ENCODE assay signal across 17 cellular contexts in genomic region chr16:66254106-66254505, GRCh38.
DNase-seq lines count a peak whose midpoint lies in the region; ATAC-seq and TF ChIP-seq lines count a peak whose summit lies in the region.
"Had no signal": no experiment of that assay in that cellular context is flagged by ENCODE, and none has a peak within 500 bp of the region (broad histone marks: within the 10 kb centered on the region; RNA-seq: fewer than 3 reads in every experiment).

No MANE protein-coding gene starts in this region.

- no peaks in the 10 kb centered on the region for H3K79me1 ChIP-seq in IMR-90 (ENCODE audit: low read depth in 1 of 2, low read length in 2 of 2)

- dilution Hi-C loops in IMR-90 (cut with HindIII; ENCODE audit: low sequenced_read_pairs, unreplicated experiment) = no loop called here

- no peak overlapping the region for H3K4me3 ChIP-seq in IMR-90 (ENCODE audit: insufficient read depth, low read depth, low read length)
- H3K4me3 ChIP-seq in fibroblast of villous mesenchyme (ENCODE audit: low read depth, low read length) = no peak overlapping the region
- no peak overlapping the region for H3K4me3 ChIP-seq in upper lobe of right lung
- H3K4me3 ChIP-seq in stomach = no peak overlapping the region
- H3K4me3 ChIP-seq: A549, GM12878 had no signal

- peak overlapping the region in 2 of 3 experiments; percentile 34 to 47 for H3K27ac Mint-ChIP-seq in nephron
- H3K27ac Mint-ChIP-seq: CD4-positive, alpha-beta T cell; H9; IgD-negative memory B cell had no signal

- H4K20me1 ChIP-seq in IMR-90 (ENCODE audit: insufficient read depth, low read length) = no peaks in the 10 kb centered on the region

- 0 out of 2 replicates have a peak overlapping the region, but pooled peaks have one; percentile 4 for H2AK5ac ChIP-seq in IMR-90 (ENCODE audit: low read depth, low read length)

- no CpG with 5 or more reads among the region's 2 CpGs for WGBS in IMR-90 (ENCODE audit: extremely low coverage in 2 of 2, insufficient read length in 1 of 2), 2 experiments
- WGBS in stomach, 5 donors = 70 to 89% (median 86%) methylated on average over 2 of the region's 2 CpGs

- in situ Hi-C loops in IMR-90 (cut with MboI; ENCODE audit: low sequenced_read_pairs) = no loop called here

- H3K4me1 ChIP-seq in IMR-90 (ENCODE audit: control insufficient read depth, insufficient read depth, low read length) = peaks cover 6% of the 10 kb centered on the region
- H3K4me1 ChIP-seq in upper lobe of right lung = peaks cover 10% of the 10 kb centered on the region
- peaks cover 5 to 18% (median 11%) of the 10 kb centered on the region in 4 donors for H3K4me1 ChIP-seq in stomach
- H3K4me1 ChIP-seq: A549 had no signal

- no peaks in the 10 kb centered on the region; the same call in 1 of the 2 replicates for H3K9me3 ChIP-seq in IMR-90 (ENCODE audit: control insufficient read depth, insufficient read depth, low read length)
- no peaks in the 10 kb centered on the region for H3K9me3 ChIP-seq in upper lobe of right lung
- H3K9me3 ChIP-seq in stomach = no peaks in the 10 kb centered on the region
- H3K9me3 ChIP-seq: A549 had no signal

- H3K36me3 Mint-ChIP-seq in nephron (ENCODE audit: low read depth) = no peaks in the 10 kb centered on the region
- H3K36me3 Mint-ChIP-seq: IgD-negative memory B cell had no signal

- POLR2A ChIA-PET in IMR-90 (lab: Charles Lee; ENCODE audit: unreplicated experiment) = no interaction called here

- TF ChIP-seq POLR2A in IMR-90 (IDR thresholded peaks at IDR 0.05; ENCODE audit: low read depth, low read length) (no peak), stomach (IDR thresholded peaks at IDR 0.05) (no peak)

- H3K18ac ChIP-seq in IMR-90 (ENCODE audit: low read depth, low read length) = no peak overlapping the region

- H4K91ac ChIP-seq in IMR-90 (ENCODE audit: insufficient read depth, low read depth, low read length) = no peak overlapping the region

- H2BK15ac ChIP-seq in IMR-90 (ENCODE audit: low read depth, low read length) = no peak overlapping the region

- no peak overlapping the region for H3K4me2 ChIP-seq in IMR-90 (ENCODE audit: low read depth, low read length)
- H3K4me2 ChIP-seq: A549 had no signal

- no peak overlapping the region for H3K4me3 Mint-ChIP-seq in nephron
- H3K4me3 Mint-ChIP-seq: CD4-positive, alpha-beta T cell; H9; IgD-negative memory B cell had no signal

- TF ChIP-seq RAD21 in IMR-90 (IDR thresholded peaks at IDR 0.05; ENCODE audit: low read length) = no peak

- no peak overlapping the region for H3K56ac ChIP-seq in IMR-90 (ENCODE audit: extremely low read depth, insufficient read depth, low read length)

- H3K9me3 Mint-ChIP-seq in nephron = peaks cover 3% of the 10 kb centered on the region
- H3K9me3 Mint-ChIP-seq: CD4-positive, alpha-beta T cell; H9 had no signal

- no peak for TF ChIP-seq CTCF in IMR-90 (conservative IDR thresholded peaks at IDR 0.05; ENCODE audit: low read depth, low read length)
- TF ChIP-seq CTCF in fibroblast of villous mesenchyme (IDR thresholded peaks at IDR 0.05; ENCODE audit: insufficient read depth, low read depth, low read length) = no peak
- no peak for TF ChIP-seq CTCF in nephron (IDR thresholded peaks at IDR 0.05; ENCODE audit: unreplicated experiment in 3 of 3)
- no peak for TF ChIP-seq CTCF in upper lobe of right lung (IDR thresholded peaks at IDR 0.05)
- no peak for TF ChIP-seq CTCF in stomach (IDR thresholded peaks at IDR 0.05)

- H3K9me1 ChIP-seq in IMR-90 (ENCODE audit: insufficient read depth, low read length) = 0 out of 2 replicates have a peak, but pooled peaks cover 4% of the 10 kb centered on the region

- no TSS peak for BruUV-seq in IMR-90 (replicated peaks; lab: Mats Ljungman, UMichigan)

- peak overlapping the region; percentile 66 for H3K14ac ChIP-seq in IMR-90 (replicated peaks; ENCODE audit: low read depth, low read length)

- DNase-seq in IMR-90 = no peak
- DNase-seq in fibroblast of villous mesenchyme (ENCODE audit: low read depth) = peak; percentile 31
- peak; percentile 22 for DNase-seq in upper lobe of right lung
- DNase-seq in stomach = no peak
- DNase-seq in NCI-H345 treated with DMSO at 0.1 percent for 48 hours (lab: John Stamatoyannopoulos, UW; ENCODE audit: unreplicated experiment) = no peak
- DNase-seq: AML-193; C1 segment of cervical spinal cord; Calu3; CD4-positive, alpha-beta T cell; DMS79; GOT3; H9 had no signal

- H4K5ac ChIP-seq in IMR-90 (ENCODE audit: low read depth, low read length) = no peak overlapping the region

- 0 out of 2 replicates have a peak overlapping the region, but pooled peaks have one; percentile 10 for H3K4ac ChIP-seq in IMR-90 (ENCODE audit: low read depth, low read length)

- TF ChIP-seq EP300 in stomach (IDR thresholded peaks at IDR 0.05) = no peak

- intact Hi-C loops in IMR-90 (cut with micrococcal nuclease) = no loop called here
- intact Hi-C loops in upper lobe of right lung (cut with DNase I) = no loop called here
- intact Hi-C loops in stomach (cut with DNase I; ENCODE audit: low total_unique reads) = no loop called here

- no peak overlapping the region for H3K9ac ChIP-seq in IMR-90 (ENCODE audit: low read depth, low read length)

- H3K23ac ChIP-seq in IMR-90 (ENCODE audit: low read depth, low read length) = no peak overlapping the region

- no peak overlapping the region for H2AK9ac ChIP-seq in IMR-90 (replicated peaks; ENCODE audit: low read depth, low read length, poor library complexity)

- H2AFZ ChIP-seq in IMR-90 (replicated peaks; ENCODE audit: low read length, poor library complexity) = no peak overlapping the region

- H3K4me1 Mint-ChIP-seq in nephron = peaks cover 43% of the 10 kb centered on the region
- H3K4me1 Mint-ChIP-seq: IgD-negative memory B cell had no signal

- H3K27me3 Mint-ChIP-seq in nephron (ENCODE audit: low read depth) = peaks cover 5% of the 10 kb centered on the region

- H3K36me3 ChIP-seq in IMR-90 (ENCODE audit: control insufficient read depth, insufficient read depth, low read length) (no peaks in the 10 kb centered on the region), upper lobe of right lung (no peaks in the 10 kb centered on the region), stomach (no peaks in the 10 kb centered on the region)

- H4K8ac ChIP-seq in IMR-90 (ENCODE audit: low read depth in 2 of 2, low read length in 2 of 2) = no peak overlapping the region

- peak overlapping the region; percentile 40; the same call in 1 of the 2 replicates for H2BK20ac ChIP-seq in IMR-90 (ENCODE audit: low read depth, low read length)

- CTCF ChIA-PET in IMR-90 (lab: Yijun Ruan, JAX) = interaction anchor here (1.4 kb wide), 1 partner anchor 12 kb away, joined by 4 read pairs; no protein-coding TSS in a partner anchor

- no peak overlapping the region for H3K27ac ChIP-seq in IMR-90 (ENCODE audit: insufficient read depth, low read length)
- no peak overlapping the region for H3K27ac ChIP-seq in upper lobe of right lung
- H3K27ac ChIP-seq in stomach = no peak overlapping the region
- H3K27ac ChIP-seq: A549 had no signal

- no peak overlapping the region for H2BK120ac ChIP-seq in IMR-90 (ENCODE audit: low read depth, low read length)

- H2BK5ac ChIP-seq in IMR-90 (ENCODE audit: low read depth, low read length, poor library complexity, severe bottlenecking) = no peak overlapping the region

- ATAC-seq in IMR-90 (ENCODE audit: low read depth) (no peak), upper lobe of right lung (no peak), GM21737 (IDR thresholded peaks at IDR 0.05; ENCODE audit: unreplicated experiment) (no peak)
- ATAC-seq: A549, GM12878 had no signal

- no peaks in the 10 kb centered on the region for H3K27me3 ChIP-seq in IMR-90 (ENCODE audit: control insufficient read depth, insufficient read depth, low read length)
- no peaks in the 10 kb centered on the region for H3K27me3 ChIP-seq in upper lobe of right lung
- no peaks in the 10 kb centered on the region for H3K27me3 ChIP-seq in stomach

TF ChIP-seq in IMR-90, 13 proteins besides CTCF, POLR2A, EP300 and RAD21:
- TF ChIP-seq SMC3 (IDR thresholded peaks at IDR 0.05; ENCODE audit: low read depth, low read length) (no peak), NFE2L2 (IDR thresholded peaks at IDR 0.05; ENCODE audit: low read depth, low read length) (no peak), USF2 (IDR thresholded peaks at IDR 0.05; ENCODE audit: low read depth, low read length) (no peak), CHD1 (IDR thresholded peaks at IDR 0.05; ENCODE audit: low read depth, low read length) (no peak), MAFK (IDR thresholded peaks at IDR 0.05; ENCODE audit: low read depth, low read length) (no peak), FOS (IDR thresholded peaks at IDR 0.05; ENCODE audit: low read depth, low read length) (no peak), BHLHE40 (IDR thresholded peaks at IDR 0.05; ENCODE audit: low read depth, low read length) (no peak), MXI1 (IDR thresholded peaks at IDR 0.05; ENCODE audit: borderline replicate concordance, low read depth, low read length) (no peak), RCOR1 (IDR thresholded peaks at IDR 0.05; ENCODE audit: insufficient replicate concordance, low read length) (no peak), MAZ (IDR thresholded peaks at IDR 0.05; ENCODE audit: borderline replicate concordance, low read depth, low read length) (no peak), ELK1 (IDR thresholded peaks at IDR 0.05; ENCODE audit: borderline replicate concordance, low read depth, low read length) (no peak), RFX5 (IDR thresholded peaks at IDR 0.05; ENCODE audit: low read depth, low read length) (no peak), CEBPB (IDR thresholded peaks at IDR 0.05; ENCODE audit: low read depth, low read length) (no peak)

Comparison
In these comparisons a context has a peak if more than half of its experiments do, and no peak if none do; other contexts are left out.
1. DNase-seq: peak in fibroblast of villous mesenchyme (single experiment) and upper lobe of right lung (single experiment); none in IMR-90 (single experiment), stomach (single experiment) and NCI-H345 treated with DMSO at 0.1 percent for 48 hours (single experiment).